ENCODE assay signal across 1 cellular context in the genomic region with DNA sequence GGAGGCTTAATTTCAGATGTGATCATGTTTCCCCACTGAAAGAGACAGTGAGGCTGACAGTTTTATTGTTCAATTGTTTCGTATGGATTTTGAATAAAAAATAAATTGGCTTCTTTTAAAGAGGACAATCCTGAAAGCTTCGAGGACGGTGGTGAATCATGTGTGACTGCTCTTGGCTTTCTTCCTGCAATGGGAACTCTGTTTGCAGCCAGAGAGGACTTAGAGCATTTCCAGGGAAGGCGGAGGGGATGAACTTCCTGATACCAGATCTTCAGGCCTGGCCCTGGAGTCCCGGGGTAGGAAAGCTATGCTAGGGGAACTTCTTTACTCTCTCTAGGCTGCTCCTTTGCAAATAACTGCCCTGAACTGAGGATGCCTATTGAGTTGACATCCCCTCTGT.
TF ChIP-seq lines count a peak whose summit lies in the region.

No MANE protein-coding gene starts in this region.

TF ChIP-seq in IMR-90, 13 proteins besides CTCF, POLR2A, EP300 and RAD21:
- TF ChIP-seq MAFK (IDR thresholded peaks at IDR 0.05; ENCODE audit: low read depth, low read length): no peak
- TF ChIP-seq ELK1 (IDR thresholded peaks at IDR 0.05; ENCODE audit: borderline replicate concordance, low read depth, low read length): no peak
- TF ChIP-seq NFE2L2 (IDR thresholded peaks at IDR 0.05; ENCODE audit: low read depth, low read length): no peak
- no peak for TF ChIP-seq RFX5 (IDR thresholded peaks at IDR 0.05; ENCODE audit: low read depth, low read length)
- no peak for TF ChIP-seq RCOR1 (IDR thresholded peaks at IDR 0.05; ENCODE audit: insufficient replicate concordance, low read length)
- TF ChIP-seq MXI1 (IDR thresholded peaks at IDR 0.05; ENCODE audit: borderline replicate concordance, low read depth, low read length): no peak
- TF ChIP-seq CEBPB (IDR thresholded peaks at IDR 0.05; ENCODE audit: low read depth, low read length): no peak
- TF ChIP-seq, protein P1, sequence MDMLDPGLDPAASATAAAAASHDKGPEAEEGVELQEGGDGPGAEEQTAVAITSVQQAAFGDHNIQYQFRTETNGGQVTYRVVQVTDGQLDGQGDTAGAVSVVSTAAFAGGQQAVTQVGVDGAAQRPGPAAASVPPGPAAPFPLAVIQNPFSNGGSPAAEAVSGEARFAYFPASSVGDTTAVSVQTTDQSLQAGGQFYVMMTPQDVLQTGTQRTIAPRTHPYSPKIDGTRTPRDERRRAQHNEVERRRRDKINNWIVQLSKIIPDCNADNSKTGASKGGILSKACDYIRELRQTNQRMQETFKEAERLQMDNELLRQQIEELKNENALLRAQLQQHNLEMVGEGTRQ (IDR thresholded peaks at IDR 0.05; ENCODE audit: low read depth, low read length): no peak
- no peak for TF ChIP-seq BHLHE40 (IDR thresholded peaks at IDR 0.05; ENCODE audit: low read depth, low read length)
- no peak for TF ChIP-seq FOS (IDR thresholded peaks at IDR 0.05; ENCODE audit: low read depth, low read length)
- TF ChIP-seq MAZ (IDR thresholded peaks at IDR 0.05; ENCODE audit: borderline replicate concordance, low read depth, low read length): no peak
- TF ChIP-seq SMC3 (IDR thresholded peaks at IDR 0.05; ENCODE audit: low read depth, low read length): no peak
- TF ChIP-seq CHD1 (IDR thresholded peaks at IDR 0.05; ENCODE audit: low read depth, low read length): no peak
